In genomic region chr16:88570691-88571092, GRCh38 we compare ENCODE assay signal across 8 cellular contexts. TPM values are rescaled to one million over a fixed set of nuclear protein-coding genes. Genes with fewer than 3 reads are reported as not detected.
DNase-seq lines count a peak whose midpoint lies in the region; ATAC-seq and TF ChIP-seq lines count a peak whose summit lies in the region.

No MANE protein-coding gene starts in this region.

- peak; percentile 57 for ATAC-seq in activated CD8-positive, alpha-beta memory T cell treated with anti-CD3 and anti-CD28 coated beads, Interleukin-2, amount 10 ng/mL, durations not matched to agents 7 days and 5 days

- H3K4me3 Mint-ChIP-seq in activated CD8-positive, alpha-beta memory T cell treated with anti-CD3 and anti-CD28 coated beads, Interleukin-2, amount 10 ng/mL, durations not matched to agents 7 days and 5 days = peak overlapping the region; percentile 87

- H3K4me3 ChIP-seq in foreskin fibroblast (ENCODE audit: low read depth in 1 of 2, low read length in 2 of 2) (peak overlapping the region; percentile 78 to 93), retinal pigment epithelial cell (ENCODE audit: low read length) (peak overlapping the region; percentile 70)

- H3K4me1 Mint-ChIP-seq in activated CD8-positive, alpha-beta memory T cell treated with anti-CD3 and anti-CD28 coated beads, Interleukin-2, amount 10 ng/mL, durations not matched to agents 7 days and 5 days = peaks cover 35% of the 10 kb centered on the region

- H3K36me3 Mint-ChIP-seq in activated CD8-positive, alpha-beta memory T cell treated with anti-CD3 and anti-CD28 coated beads, Interleukin-2, amount 10 ng/mL, durations not matched to agents 7 days and 5 days = peaks cover 8% of the 10 kb centered on the region

- TF ChIP-seq CTCF in foreskin fibroblast (IDR thresholded peaks at IDR 0.05; ENCODE audit: low read depth, low read length) (no peak), retinal pigment epithelial cell (conservative IDR thresholded peaks at IDR 0.05; ENCODE audit: low read depth, low read length) (no peak), GM10266 (IDR thresholded peaks at IDR 0.05; ENCODE audit: control insufficient read depth, insufficient read depth, low read depth, missing control alignments) (no peak)

- peak overlapping the region; percentile 73 for H3K27ac Mint-ChIP-seq in activated CD8-positive, alpha-beta memory T cell treated with anti-CD3 and anti-CD28 coated beads, Interleukin-2, amount 10 ng/mL, durations not matched to agents 7 days and 5 days

- H3K27me3 Mint-ChIP-seq in activated CD8-positive, alpha-beta memory T cell treated with anti-CD3 and anti-CD28 coated beads, Interleukin-2, amount 10 ng/mL, durations not matched to agents 7 days and 5 days = no peaks in the 10 kb centered on the region

- CTCF ChIA-PET in activated CD8-positive, alpha-beta memory T cell treated with anti-CD3 and anti-CD28 coated beads, Interleukin-2, amount 10 ng/mL, durations not matched to agents 7 days and 5 days (lab: Charles Lee) = interaction anchor here (0.7 to 2.2 kb wide), 21 partner anchors 11 to 802 kb away, joined by 3 to 10 read pairs (median 5); partner anchors contain the start of genes BANP and ZFPM1

- H3K9me3 Mint-ChIP-seq in activated CD8-positive, alpha-beta memory T cell treated with anti-CD3 and anti-CD28 coated beads, Interleukin-2, amount 10 ng/mL, durations not matched to agents 7 days and 5 days (ENCODE audit: low read depth) = no peaks in the 10 kb centered on the region

- DNase-seq in activated CD8-positive, alpha-beta memory T cell treated with anti-CD3 and anti-CD28 coated beads, Interleukin-2, amount 10 ng/mL, durations not matched to agents 7 days and 5 days = peak; percentile 66
- no peak for DNase-seq in activated CD8-positive, alpha-beta memory T cell treated with anti-CD3 and anti-CD28 coated beads for 24 hours
- peak; percentile 15 to 17 for DNase-seq in Kasumi-1 (lab: John Stamatoyannopoulos, UW)
- peak; percentile 70 for DNase-seq in activated CD8-positive, alpha-beta memory T cell treated with anti-CD3 and anti-CD28 coated beads, Interleukin-2, amount 50 U/mL, for 48 hours
- DNase-seq in foreskin fibroblast = peak in 1 of 2 donors; percentile 46
- DNase-seq in retinal pigment epithelial cell (ENCODE audit: low read depth) = no peak
- no peak for DNase-seq in hippocampal formation (lab: John Stamatoyannopoulos, UW)
- no peak for DNase-seq in GM10266 (ENCODE audit: extremely low spot score)

RNA-seq across cellular contexts. Expression of gene ZC3H18, which starts 0.5 kb away (rescaled TPM):
- 10 to 100 TPM; 88.1 to 93.9 TPM for total RNA-seq in activated CD8-positive, alpha-beta memory T cell treated with anti-CD3 and anti-CD28 coated beads, Interleukin-2, amount 10 ng/mL, durations not matched to agents 7 days and 5 days

Comparison
In these comparisons a context has a peak if more than half of its experiments do, and no peak if none do; other contexts are left out.
1. DNase-seq: peak in activated CD8-positive, alpha-beta memory T cell treated with anti-CD3 and anti-CD28 coated beads, Interleukin-2, amount 10 ng/mL, durations not matched to agents 7 days and 5 days (single experiment), Kasumi-1 (2 of 2) and activated CD8-positive, alpha-beta memory T cell treated with anti-CD3 and anti-CD28 coated beads, Interleukin-2, amount 50 U/mL, for 48 hours (single experiment); none in activated CD8-positive, alpha-beta memory T cell treated with anti-CD3 and anti-CD28 coated beads for 24 hours (single experiment), retinal pigment epithelial cell (single experiment), hippocampal formation (0 of 2) and GM10266 (single experiment).